In genomic region chr12:120583478-120584030, GRCh38 we compare ENCODE assay signal across 8 cellular contexts. TPM values are rescaled to one million over a fixed set of nuclear protein-coding genes. Genes with fewer than 3 reads are reported as not detected.
DNase-seq lines count a peak whose midpoint lies in the region; ATAC-seq lines count a peak whose summit lies in the region.

No MANE protein-coding gene starts in this region.

- H3K27me3 ChIP-seq in ACC112 (ENCODE audit: insufficient read depth, low read length) (peaks cover 6% of the 10 kb centered on the region), GM23248 (replicated peaks; ENCODE audit: insufficient read depth) (no peaks in the 10 kb centered on the region)

- in situ Hi-C loops in GM23248 (cut with MboI): loop anchor here (10.0 kb wide), 2 partner anchors 131 to 391 kb away; partner anchors contain the start of genes HNF1A and UNC119B

- no peak overlapping the region for H3K27ac Mint-ChIP-seq in activated CD4-positive, alpha-beta T cell treated with anti-CD3 and anti-CD28 coated beads for 36 hours

- no peaks in the 10 kb centered on the region for H3K9me2 ChIP-seq in GM23248 (ENCODE audit: insufficient read depth)

- POLR2A ChIA-PET in activated CD4-positive, alpha-beta T cell treated with anti-CD3 and anti-CD28 coated beads for 36 hours (lab: Charles Lee): no interaction called here

- peak overlapping the region; percentile 38 for H3K4me3 Mint-ChIP-seq in activated CD4-positive, alpha-beta T cell treated with anti-CD3 and anti-CD28 coated beads for 36 hours

- intact Hi-C loops in activated CD4-positive, alpha-beta T cell treated with anti-CD3 and anti-CD28 coated beads for 36 hours (cut with DNase I, micrococcal nuclease): loop anchor here (1.0 to 5.0 kb wide), 8 partner anchors 66 to 527 kb away; partner anchors contain the start of genes ACADS (in 2 of the 2) and SPPL3 (in 1 of the 2)

- H3K4me2 ChIP-seq in GM23248 (ENCODE audit: unreplicated experiment): peak overlapping the region; percentile 81

- CTCF ChIA-PET in activated CD4-positive, alpha-beta T cell treated with anti-CD3 and anti-CD28 coated beads for 36 hours (lab: Charles Lee): interaction anchor here (0.5 to 5.5 kb wide), 25 partner anchors 12 to 430 kb away, joined by 3 to 123 read pairs (median 4); partner anchors contain the start of gene ACADS

- ATAC-seq in activated CD4-positive, alpha-beta T cell treated with anti-CD3 and anti-CD28 coated beads for 36 hours: peak; percentile 23
- no peak for ATAC-seq in HG02610 (IDR thresholded peaks at IDR 0.05; ENCODE audit: unreplicated experiment)

- H3K9ac ChIP-seq in GM23248: peak overlapping the region; percentile 15; the same call in 1 of the 2 replicates

- H3K36me3 ChIP-seq in ACC112 (ENCODE audit: insufficient read depth, low read length) (no peaks in the 10 kb centered on the region), GM23248 (ENCODE audit: low read depth) (no peaks in the 10 kb centered on the region)

- no peaks in the 10 kb centered on the region for H3K9me3 ChIP-seq in GM23248 (ENCODE audit: low read depth)

- peaks cover 8% of the 10 kb centered on the region for H3K36me3 Mint-ChIP-seq in activated CD4-positive, alpha-beta T cell treated with anti-CD3 and anti-CD28 coated beads for 36 hours (ENCODE audit: low read depth)

- 11 to 12% methylated on average over 20 of the region's 20 CpGs for WGBS in GM23248 (ENCODE audit: low coverage in 1 of 2, low lambda C conversion rate in 2 of 2, missing lambda C conversion rate in 2 of 2), 2 experiments

- H3K4me3 ChIP-seq in ACC112 (ENCODE audit: low read depth, low read length) (0 out of 2 replicates have a peak overlapping the region, but pooled peaks have one; percentile 2), GM23248 (peak overlapping the region; percentile 68)

- H2AFZ ChIP-seq in ACC112 (ENCODE audit: low read length, unreplicated experiment) (peak overlapping the region; percentile 71), GM23248 (peak overlapping the region; percentile 83)

- peak; percentile 85 for DNase-seq in GM23248
- peak; percentile 11 for DNase-seq in NCI-H446 treated with DMSO at 0.1 percent for 48 hours (lab: John Stamatoyannopoulos, UW)
- peak; percentile 89 for DNase-seq in activated CD4-positive, alpha-beta T cell treated with anti-CD3 and anti-CD28 coated beads for 36 hours
- DNase-seq in cerebellar cortex (ENCODE audit: low spot score): peak; percentile 81
- DNase-seq in left kidney (ENCODE audit: low read depth, low spot score): peak; percentile 84
- DNase-seq in stimulated activated CD4-positive, alpha-beta T cell treated with anti-CD3 and anti-CD28 coated beads, Interleukin-4, amount 100 ng/mL, for 1 hour: peak; percentile 86

- H3F3A ChIP-seq in GM23248 (ENCODE audit: insufficient read depth): no peaks in the 10 kb centered on the region; the same call in 1 of the 2 replicates

- H3K27me3 Mint-ChIP-seq in activated CD4-positive, alpha-beta T cell treated with anti-CD3 and anti-CD28 coated beads for 36 hours: peaks cover 11% of the 10 kb centered on the region

- H3K79me2 ChIP-seq in ACC112 (ENCODE audit: control insufficient read depth, insufficient read depth, low read length, unreplicated experiment): peaks cover 7% of the 10 kb centered on the region
- H3K79me2 ChIP-seq in GM23248 (ENCODE audit: insufficient read depth): peaks cover 19% of the 10 kb centered on the region

- H3K27ac ChIP-seq in ACC112 (ENCODE audit: low read depth, low read length) (no peak overlapping the region), GM23248 (no peak overlapping the region)

- no peaks in the 10 kb centered on the region for H3K9me3 Mint-ChIP-seq in activated CD4-positive, alpha-beta T cell treated with anti-CD3 and anti-CD28 coated beads for 36 hours (ENCODE audit: low read depth)

- H3K4me1 ChIP-seq in ACC112 (ENCODE audit: control insufficient read depth, insufficient read depth, low read length, unreplicated experiment) (peaks cover 10% of the 10 kb centered on the region), GM23248 (ENCODE audit: insufficient read depth) (peaks cover 7% of the 10 kb centered on the region; the same call in 1 of the 2 replicates)

- peaks cover 35% of the 10 kb centered on the region for H3K4me1 Mint-ChIP-seq in activated CD4-positive, alpha-beta T cell treated with anti-CD3 and anti-CD28 coated beads for 36 hours

- no peaks in the 10 kb centered on the region for H4K20me1 ChIP-seq in GM23248 (ENCODE audit: insufficient read depth)

RNA-seq across cellular contexts. Expression of gene POP5, which starts 2.4 kb away (rescaled TPM):
- total RNA-seq in GM23248 (2014; rRNA removed; shearing (Covaris generic)): 20.1 and 38.9 TPM in 2 replicates
- 63.3 and 68.4 TPM in 2 replicates for polyA plus RNA-seq in GM23248 (2016; fragmentation: Nextera tagmentation; extraction: Ambion mirVana)
- 10 to 100 TPM; 44.8 to 52.6 TPM for total RNA-seq in activated CD4-positive, alpha-beta T cell treated with anti-CD3 and anti-CD28 coated beads for 36 hours

RNA-seq across cellular contexts. Expression of gene RNF10, which starts 49.4 kb away (rescaled TPM):
- 52.6 and 69.3 TPM in 2 replicates for total RNA-seq in GM23248 (2014; rRNA removed; shearing (Covaris generic))
- polyA plus RNA-seq in GM23248 (2016; fragmentation: Nextera tagmentation; extraction: Ambion mirVana): 114 and 130 TPM in 2 replicates
- total RNA-seq in activated CD4-positive, alpha-beta T cell treated with anti-CD3 and anti-CD28 coated beads for 36 hours: 100 to 1,000 TPM; 177 to 184 TPM

RNA-seq across cellular contexts. Expression of gene COQ5, which starts 54.6 kb away (rescaled TPM):
- total RNA-seq in GM23248 (2014; rRNA removed; shearing (Covaris generic)): 32.6 and 33.0 TPM in 2 replicates
- 39.9 and 42.9 TPM in 2 replicates for polyA plus RNA-seq in GM23248 (2016; fragmentation: Nextera tagmentation; extraction: Ambion mirVana)
- total RNA-seq in activated CD4-positive, alpha-beta T cell treated with anti-CD3 and anti-CD28 coated beads for 36 hours: 10 to 100 TPM; 31.3 to 32.6 TPM

RNA-seq across cellular contexts. Expression of gene CABP1, which starts 56.9 kb away (rescaled TPM):
- not detected in 2 replicates for total RNA-seq in GM23248 (2014; rRNA removed; shearing (Covaris generic))
- not detected in 2 replicates for polyA plus RNA-seq in GM23248 (2016; fragmentation: Nextera tagmentation; extraction: Ambion mirVana)
- under 1 TPM; 0.73 to 0.90 TPM for total RNA-seq in activated CD4-positive, alpha-beta T cell treated with anti-CD3 and anti-CD28 coated beads for 36 hours

Comparison
In these comparisons a context has a peak if more than half of its experiments do, and no peak if none do; other contexts are left out.
1. DNase-seq: peak in every context shown above with its lines; median percentile 89 in activated CD4-positive, alpha-beta T cell treated with anti-CD3 and anti-CD28 coated beads for 36 hours; 86 in stimulated activated CD4-positive, alpha-beta T cell treated with anti-CD3 and anti-CD28 coated beads, Interleukin-4, amount 100 ng/mL, for 1 hour; 85 in GM23248; 84 in left kidney; 81 in cerebellar cortex; 11 in NCI-H446 treated with DMSO at 0.1 percent for 48 hours.